In the genomic region with DNA sequence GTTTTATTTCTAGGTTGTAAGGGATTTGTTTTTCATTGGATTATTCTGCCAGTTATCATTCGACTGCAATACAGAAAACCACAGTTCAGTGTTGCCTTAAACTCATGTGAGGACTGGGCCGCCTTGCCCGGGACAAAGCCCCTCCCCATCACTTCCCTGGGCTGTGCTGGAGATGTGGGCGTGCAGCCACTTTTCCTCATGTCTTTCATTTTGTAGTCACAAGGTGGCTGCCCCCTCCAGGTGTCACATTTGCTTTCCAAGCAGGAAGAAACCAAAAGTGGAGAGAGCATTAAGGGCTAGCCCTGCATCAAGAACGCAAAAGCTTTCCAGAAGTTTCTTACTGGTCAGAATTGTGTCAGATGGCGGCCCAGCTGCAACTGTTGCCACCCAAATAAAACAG, we compare ENCODE assay signal across 31 cellular contexts.
"Had no signal": no experiment of that assay in that cellular context is flagged by ENCODE, and none has a peak within 500 bp of the region (broad histone marks: within the 10 kb centered on the region; RNA-seq: fewer than 3 reads in every experiment).

No MANE protein-coding gene starts in this region.

- H3K27me3 Mint-ChIP-seq: activated naive CD8-positive, alpha-beta T cell; stimulated activated naive CD8-positive, alpha-beta T cell treated with anti-CD3 and anti-CD28 coated beads, Interleukin-15, amount 100 ng/mL, for 72 hours; type B pancreatic cell had no signal

- H3K9me3 ChIP-seq: body of pancreas, esophagus squamous epithelium, neutrophil, uterus had no signal

- ATAC-seq: activated T-cell treated with anti-CD3 and anti-CD28 coated beads, Interleukin-2, amount 50 U/mL, for 72 hours; body of pancreas; left cardiac atrium; left ventricle myocardium superior; sciatic nerve; stimulated activated memory B cell treated with anti-CD40 and anti-IgM and Interleukin-4, amounts not matched to agents 10 μg/mL and 1 μg/mL and 100 μg/mL, for 72 hours; stimulated activated naive CD8-positive, alpha-beta T cell treated with anti-CD3 and anti-CD28 coated beads, Interleukin-15, amount 100 ng/mL, for 72 hours had no signal

- H3K4me3 ChIP-seq: body of pancreas, esophagus squamous epithelium, skin epidermis, uterus had no signal

- H3K27me3 ChIP-seq: body of pancreas, esophagus squamous epithelium, neutrophil, uterus had no signal

- H3K27ac ChIP-seq: body of pancreas, epithelial cell of prostate, esophagus squamous epithelium, neutrophil, skin epidermis, uterus had no signal

- H3K4me3 Mint-ChIP-seq: activated naive CD8-positive, alpha-beta T cell; activated T-cell treated with anti-CD3 and anti-CD28 coated beads, Interleukin-2, amount 50 U/mL, for 72 hours; nephron; stimulated activated memory B cell treated with anti-CD40 and anti-IgM and Interleukin-4, amounts not matched to agents 10 μg/mL and 1 μg/mL and 100 μg/mL, for 72 hours; stimulated activated naive CD8-positive, alpha-beta T cell treated with anti-CD3 and anti-CD28 coated beads, Interleukin-15, amount 100 ng/mL, for 72 hours; type B pancreatic cell had no signal

- H3K9me3 Mint-ChIP-seq: activated T-cell treated with anti-CD3 and anti-CD28 coated beads, Interleukin-2, amount 50 U/mL, for 72 hours; type B pancreatic cell had no signal

- H3K4me1 ChIP-seq: body of pancreas, uterus had no signal

- DNase-seq: activated CD4-positive, alpha-beta T cell treated with anti-CD3 and anti-CD28 coated beads for 4 hours; activated CD4-positive, alpha-beta T cell treated with anti-CD3 and anti-CD28 coated beads, Interleukin-2, amount 50 U/mL, for 4 hours; activated CD4-positive, CD25-positive, alpha-beta regulatory T cell; activated naive CD4-positive, alpha-beta T cell; activated T-cell treated with anti-CD3 and anti-CD28 coated beads for 4 hours; activated T-cell treated with anti-CD3 and anti-CD28 coated beads, Interleukin-2, amount 50 U/mL, for 72 hours; aorta; body of pancreas; dermis blood vessel endothelial cell; effector CD4-positive, alpha-beta T cell; esophagus squamous epithelium; foreskin melanocyte; islet precursor cell; left cardiac atrium; left ventricle myocardium superior; stimulated activated CD4-positive, alpha-beta T cell treated with anti-CD3 and anti-CD28 coated beads, Interleukin-4, amount 100 ng/mL, for 4 hours; stimulated activated CD8-positive, alpha-beta memory T cell treated with anti-CD3 and anti-CD28 coated beads, Interleukin-4, amount 100 ng/mL, for 48 hours; stimulated activated naive CD8-positive, alpha-beta T cell treated with anti-CD3 and anti-CD28 coated beads, Interleukin-15, amount 100 ng/mL, for 72 hours; substantia nigra; uterus had no signal

- H3K27ac Mint-ChIP-seq: activated naive CD8-positive, alpha-beta T cell; activated T-cell treated with anti-CD3 and anti-CD28 coated beads, Interleukin-2, amount 50 U/mL, for 72 hours; nephron; progenitor cell of endocrine pancreas; stimulated activated memory B cell treated with anti-CD40 and anti-IgM and Interleukin-4, amounts not matched to agents 10 μg/mL and 1 μg/mL and 100 μg/mL, for 72 hours; stimulated activated naive CD8-positive, alpha-beta T cell treated with anti-CD3 and anti-CD28 coated beads, Interleukin-15, amount 100 ng/mL, for 72 hours; type B pancreatic cell had no signal

- FAIRE-seq: colon, endometrium had no signal

- H3K36me3 ChIP-seq: esophagus squamous epithelium, neutrophil, uterus had no signal

- H3K36me3 Mint-ChIP-seq: activated naive CD8-positive, alpha-beta T cell; stimulated activated memory B cell treated with anti-CD40 and anti-IgM and Interleukin-4, amounts not matched to agents 10 μg/mL and 1 μg/mL and 100 μg/mL, for 72 hours; type B pancreatic cell had no signal

- H3K4me1 Mint-ChIP-seq: stimulated activated memory B cell treated with anti-CD40 and anti-IgM and Interleukin-4, amounts not matched to agents 10 μg/mL and 1 μg/mL and 100 μg/mL, for 72 hours; stimulated activated naive CD8-positive, alpha-beta T cell treated with anti-CD3 and anti-CD28 coated beads, Interleukin-15, amount 100 ng/mL, for 72 hours had no signal
